In the genomic region with DNA sequence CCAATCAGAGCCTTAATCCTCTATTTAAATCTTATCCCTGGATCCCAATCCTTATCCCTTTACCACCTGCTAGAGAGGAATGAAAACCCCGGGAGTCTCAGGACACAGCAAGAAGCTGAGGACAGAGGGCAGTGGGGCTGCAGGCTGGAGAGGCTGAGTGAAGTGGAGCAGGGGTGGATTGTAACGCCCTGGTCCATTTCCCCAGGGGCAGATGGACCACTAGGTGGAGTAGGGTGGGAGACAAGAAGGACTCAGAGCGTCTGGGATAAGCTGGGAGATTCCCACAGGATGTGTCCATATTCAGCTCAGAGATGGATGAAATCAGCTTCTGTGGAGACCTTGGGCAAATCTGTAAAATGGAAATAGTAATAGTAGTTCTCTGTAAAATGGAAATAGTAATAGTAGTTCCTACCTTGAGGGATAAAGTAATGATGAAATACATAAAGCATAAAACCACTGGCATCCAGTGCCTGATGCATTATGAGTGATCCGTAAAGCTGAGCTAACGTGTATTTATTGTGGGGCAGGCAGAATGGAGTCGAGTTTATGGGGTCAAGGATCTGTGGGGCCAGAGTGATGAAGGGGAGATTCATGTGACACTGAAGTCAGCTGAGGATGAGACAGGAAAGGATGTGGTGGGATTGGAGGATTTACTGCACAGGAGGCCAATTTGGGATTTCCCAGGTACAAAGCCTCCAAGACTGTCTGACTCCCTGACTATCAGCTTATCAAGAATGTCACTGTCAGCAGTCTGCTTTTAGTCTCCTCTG, we compare ENCODE assay signal across 12 cellular contexts. TPM values are rescaled to one million over a fixed set of nuclear protein-coding genes. Genes with fewer than 3 reads are reported as not detected.
DNase-seq lines count a peak whose midpoint lies in the region; ATAC-seq, FAIRE-seq and TF ChIP-seq lines count a peak whose summit lies in the region.
"Had no signal": no experiment of that assay in that cellular context is flagged by ENCODE, and none has a peak within 500 bp of the region (broad histone marks: within the 10 kb centered on the region; RNA-seq: fewer than 3 reads in every experiment).

No MANE protein-coding gene starts in this region.

- no peaks in the 10 kb centered on the region for H3K36me3 ChIP-seq in right atrium auricular region
- no peaks in the 10 kb centered on the region for H3K36me3 ChIP-seq in mesodermal cell (ENCODE audit: control insufficient read depth, insufficient read depth, low read length)
- no peaks in the 10 kb centered on the region for H3K36me3 ChIP-seq in OCI-LY7 (ENCODE audit: insufficient read depth, low read length)
- H3K36me3 ChIP-seq in pancreas, result no peaks in the 10 kb centered on the region

- no peaks in the 10 kb centered on the region for H3K9me2 ChIP-seq in OCI-LY7 (ENCODE audit: insufficient read depth, low read length)

- BruUV-seq in OCI-LY7 (replicated peaks; lab: Mats Ljungman, UMichigan), result no TSS peak

- H4K20me1 ChIP-seq in OCI-LY7 (ENCODE audit: insufficient read depth, low read length), result no peaks in the 10 kb centered on the region

- H3K9me3 ChIP-seq in right atrium auricular region (no peaks in the 10 kb centered on the region), mesodermal cell (ENCODE audit: control insufficient read depth, low read length) (no peaks in the 10 kb centered on the region), OCI-LY7 (ENCODE audit: low read length) (no peaks in the 10 kb centered on the region), pancreas (no peaks in the 10 kb centered on the region)

- no peak overlapping the region for H3K4me2 ChIP-seq in OCI-LY7 (ENCODE audit: low read length)

- FAIRE-seq in pancreas (lab: Jason Lieb, UNC), result no peak
- FAIRE-seq: colon had no signal

- POLR2A ChIA-PET in OCI-LY7 (lab: Charles Lee), result interaction anchor here (0.6 kb wide), 1 partner anchor 1125 kb away, joined by 4 read pairs; no protein-coding TSS in a partner anchor

- no peaks in the 10 kb centered on the region for H3K27me3 ChIP-seq in right atrium auricular region
- H3K27me3 ChIP-seq in dorsolateral prefrontal cortex, result no peaks in the 10 kb centered on the region
- no peaks in the 10 kb centered on the region for H3K27me3 ChIP-seq in pancreas

- no peaks in the 10 kb centered on the region for H3K79me2 ChIP-seq in OCI-LY7 (ENCODE audit: insufficient read depth, low read depth, low read length)

- H3K4me1 ChIP-seq in right atrium auricular region, result peaks cover 0 to 51% of the 10 kb centered on the region in 2 donors
- H3K4me1 ChIP-seq in mesodermal cell (ENCODE audit: control insufficient read depth, insufficient read depth, low read length, poor library complexity, severe bottlenecking), result peaks cover 45% of the 10 kb centered on the region
- H3K4me1 ChIP-seq in OCI-LY7 (ENCODE audit: insufficient read depth, low read length, poor library complexity, severe bottlenecking), result no peaks in the 10 kb centered on the region
- no peaks in the 10 kb centered on the region for H3K4me1 ChIP-seq in pancreas

- no peak overlapping the region for H2AFZ ChIP-seq in OCI-LY7 (ENCODE audit: low read length)

- H3K27ac ChIP-seq in right atrium auricular region, result peak overlapping the region; percentile 73 to 81
- H3K27ac ChIP-seq in dorsolateral prefrontal cortex, result peak overlapping the region; percentile 54 to 93 (median 87)
- H3K27ac ChIP-seq in mesodermal cell (ENCODE audit: low read depth, low read length, severe bottlenecking), result peak overlapping the region; percentile 82
- no peak overlapping the region for H3K27ac ChIP-seq in OCI-LY7 (ENCODE audit: low read depth, low read length, poor library complexity, severe bottlenecking)
- H3K27ac ChIP-seq in pancreas, result no peak overlapping the region

- H3K4me3 ChIP-seq in right atrium auricular region (no peak overlapping the region), dorsolateral prefrontal cortex (no peak overlapping the region), mesodermal cell (ENCODE audit: extremely low read depth, insufficient read depth, low read length, poor library complexity, severe bottlenecking) (no peak overlapping the region), OCI-LY7 (ENCODE audit: low read depth, low read length, poor library complexity, severe bottlenecking) (no peak overlapping the region), pancreas (no peak overlapping the region)

- intact Hi-C loops in left cardiac atrium (cut with DNase I), result no loop called here
- intact Hi-C loops in dorsolateral prefrontal cortex (cut with DNase I), result no loop called here
- intact Hi-C loops in OCI-LY7 (cut with micrococcal nuclease; ENCODE audit: unreplicated experiment), result no loop called here
- intact Hi-C loops in pancreas (cut with DNase I), result no loop called here

- DNase-seq in right atrium auricular region (ENCODE audit: low spot score), result no peak
- DNase-seq in left cardiac atrium, result no peak
- no peak for DNase-seq in dorsolateral prefrontal cortex
- peak; percentile 26 for DNase-seq in ureter (ENCODE audit: low spot score)
- DNase-seq in OCI-LY7 (ENCODE audit: low spot score), result no peak
- DNase-seq in pancreas, result no peak
- DNase-seq: activated T-cell treated with anti-CD3 and anti-CD28 coated beads for 4 hours had no signal

- TF ChIP-seq CTCF in right atrium auricular region (IDR thresholded peaks at IDR 0.05) (no peak), dorsolateral prefrontal cortex (IDR thresholded peaks at IDR 0.05 in 54 of 56, conservative IDR thresholded peaks at IDR 0.05 in 2 of 56; ENCODE audit: low read depth in 1 of 56, partially characterized antibody in 56 of 56) (peak in 5 of 56 donors; percentile 7 to 24 (median 15)), OCI-LY7 (conservative IDR thresholded peaks at IDR 0.05; ENCODE audit: low read length) (no peak), pancreas (IDR thresholded peaks at IDR 0.05) (no peak)

- ATAC-seq in left cardiac atrium, result no peak
- ATAC-seq in HG03565 (IDR thresholded peaks at IDR 0.05; ENCODE audit: unreplicated experiment), result no peak
- no peak for ATAC-seq in pancreas

- WGBS in mesodermal cell (ENCODE audit: insufficient coverage in 2 of 2), 2 experiments, result 80 to 86% methylated on average over 5 to 6 of the region's 6 CpGs
- 44 to 45% methylated on average over 6 of the region's 6 CpGs for WGBS in pancreas, 2 donors

- CTCF ChIA-PET in OCI-LY7 (lab: Charles Lee; ENCODE audit: unreplicated experiment), result no interaction called here

RNA-seq across cellular contexts. Expression of a gene that starts 1.9 kb away (rescaled TPM):
- total RNA-seq in right atrium auricular region, result 10 to 100 TPM; 16.2 to 21.6 TPM
- 10 to 100 TPM; 18.9 to 43.3 TPM for total RNA-seq in left cardiac atrium
- total RNA-seq in dorsolateral prefrontal cortex, result 10 to 100 TPM in 87 of 120 experiments, 1 to 10 TPM in 33; 5.0 to 28.8 (median 11.9) TPM
- 9.4 TPM for polyA plus RNA-seq in mesodermal cell (2013, experiment 1 of 2)
- polyA plus RNA-seq in mesodermal cell (2013, experiment 2 of 2), result 5.9 TPM
- 16.8 TPM for total RNA-seq in ureter
- total RNA-seq in OCI-LY7 (2014; rRNA removed; shearing (Covaris generic)), result not detected in 2 replicates
- total RNA-seq in OCI-LY7 (2022), result not detected in 2 replicates
- 1 to 10 TPM; 2.3 to 4.7 (median 3.3) TPM for total RNA-seq in pancreas
- 1 to 10 TPM; 9.4 to 9.8 TPM for polyA plus RNA-seq in pancreas
- total RNA-seq: NCI-H460 had no signal

RNA-seq across cellular contexts. Expression of a gene that starts 19.5 kb away (rescaled TPM):
- total RNA-seq in right atrium auricular region (not detected), left cardiac atrium (not detected), dorsolateral prefrontal cortex (under 1 TPM in 18 of 120 experiments, not detected in 102; 0.27 to 0.80 (median 0.43) TPM), ureter (not detected), OCI-LY7 (2022) (not detected in 2 replicates), pancreas (not detected)
- not detected for polyA plus RNA-seq in mesodermal cell (2013, experiment 1 of 2)
- not detected for polyA plus RNA-seq in mesodermal cell (2013, experiment 2 of 2)
- total RNA-seq in OCI-LY7 (2014; rRNA removed; shearing (Covaris generic)), result not detected in 2 replicates
- under 1 TPM in 1 of 2 donors, not detected in 1; 0.11 TPM for polyA plus RNA-seq in pancreas
- total RNA-seq: NCI-H460, renal cortical epithelial cell had no signal

RNA-seq across cellular contexts. Expression of a gene that starts 34.3 kb away (rescaled TPM):
- total RNA-seq in right atrium auricular region, result 10 to 100 TPM in 1 of 2 donors, 1 to 10 TPM in 1; 6.4 to 10.1 TPM
- 10 to 100 TPM; 11.1 to 11.5 TPM for total RNA-seq in left cardiac atrium
- total RNA-seq in dorsolateral prefrontal cortex, result 10 to 100 TPM; 18.0 to 58.3 (median 28.9) TPM
- polyA plus RNA-seq in mesodermal cell (2013, experiment 1 of 2), result 23.3 TPM
- polyA plus RNA-seq in mesodermal cell (2013, experiment 2 of 2), result 20.1 TPM
- 27.4 TPM for total RNA-seq in ureter
- 0.19 and 0.28 TPM in 2 replicates for total RNA-seq in OCI-LY7 (2014; rRNA removed; shearing (Covaris generic))
- not detected in 2 replicates for total RNA-seq in OCI-LY7 (2022)
- total RNA-seq in pancreas, result 1 to 10 TPM; 1.1 to 6.0 (median 2.2) TPM
- 10 to 100 TPM; 18.9 to 25.0 TPM for polyA plus RNA-seq in pancreas

RNA-seq across cellular contexts. Expression of a gene that starts 36.3 kb away (rescaled TPM):
- total RNA-seq in right atrium auricular region (under 1 TPM in 1 of 2 donors, not detected in 1; 0.83 TPM), left cardiac atrium (1 to 10 TPM; 4.6 to 5.4 TPM), dorsolateral prefrontal cortex (100 to 1,000 TPM in 119 of 120 experiments, 10 to 100 TPM in 1; 70.8 to 353 (median 174) TPM), ureter (0.68 TPM), OCI-LY7 (2022) (not detected in 2 replicates), pancreas (under 1 TPM in 5 of 6 donors, not detected in 1; 0.03 to 0.38 (median 0.12) TPM)
- polyA plus RNA-seq in mesodermal cell (2013, experiment 1 of 2), result 0.15 TPM
- polyA plus RNA-seq in mesodermal cell (2013, experiment 2 of 2), result not detected
- not detected in 2 replicates for total RNA-seq in OCI-LY7 (2014; rRNA removed; shearing (Covaris generic))
- polyA plus RNA-seq in pancreas, result under 1 TPM in 1 of 2 donors, not detected in 1; 0.23 TPM
- total RNA-seq: NCI-H460 had no signal

RNA-seq across cellular contexts. Expression of a gene that starts 54.4 kb away (rescaled TPM):
- total RNA-seq in right atrium auricular region (under 1 TPM in 1 of 2 donors, not detected in 1; 0.24 TPM), left cardiac atrium (under 1 TPM; 0.31 to 0.82 TPM), dorsolateral prefrontal cortex (1 to 10 TPM in 92 of 120 experiments, under 1 TPM in 28; 0.52 to 3.4 (median 1.4) TPM), ureter (2.2 TPM), OCI-LY7 (2022) (9.6 and 11.7 TPM in 2 replicates), pancreas (1 to 10 TPM in 2 of 6 donors, under 1 TPM in 4; 0.55 to 1.4 (median 0.76) TPM)
- polyA plus RNA-seq in mesodermal cell (2013, experiment 1 of 2), result 2.6 TPM
- 3.3 TPM for polyA plus RNA-seq in mesodermal cell (2013, experiment 2 of 2)
- total RNA-seq in OCI-LY7 (2014; rRNA removed; shearing (Covaris generic)), result 9.8 and 10.6 TPM in 2 replicates
- polyA plus RNA-seq in pancreas, result under 1 TPM; 0.23 to 0.80 TPM

Comparison
In these comparisons a context has a peak if more than half of its experiments do, and no peak if none do; other contexts are left out.
1. H3K27ac ChIP-seq: peak in right atrium auricular region (2 of 2), dorsolateral prefrontal cortex (59 of 59) and mesodermal cell (single experiment); none in OCI-LY7 (single experiment) and pancreas (0 of 4).